1 cellular context compared by ENCODE assay signal in the genomic region with DNA sequence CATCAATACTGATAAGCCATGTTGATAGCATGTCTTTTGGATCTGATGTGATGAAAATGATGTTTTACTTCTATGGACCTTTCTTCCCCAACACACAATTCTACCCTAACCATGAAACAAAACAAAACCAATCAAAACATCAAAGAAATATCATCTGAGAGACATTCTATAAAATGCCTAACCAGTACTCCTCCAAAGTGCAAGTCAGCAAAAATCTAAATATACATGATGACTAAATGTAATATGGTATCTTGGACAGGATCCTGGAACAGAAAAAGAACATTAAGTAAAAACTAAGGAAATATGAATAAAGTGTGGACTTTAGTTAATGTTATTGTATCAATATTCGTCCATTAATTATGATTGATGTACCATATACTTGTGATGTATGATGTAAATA.
TF ChIP-seq lines count a peak whose summit lies in the region.

No MANE protein-coding gene starts in this region.

TF ChIP-seq in K562, 482 proteins besides CTCF, POLR2A, EP300 and RAD21 (continued from another document):
- TF ChIP-seq JUNB (CRISPR knock-in tag; conservative IDR thresholded peaks at IDR 0.05) (no peak), MAFK (IDR thresholded peaks at IDR 0.05; ENCODE audit: low read length) (peak; percentile 82), SP1 (CRISPR knock-in tag; IDR thresholded peaks at IDR 0.05) (no peak), TBL1XR1 (IDR thresholded peaks at IDR 0.05; ENCODE audit: low read length in 2 of 2) (no peak)
- TF ChIP-seq, protein P1, sequence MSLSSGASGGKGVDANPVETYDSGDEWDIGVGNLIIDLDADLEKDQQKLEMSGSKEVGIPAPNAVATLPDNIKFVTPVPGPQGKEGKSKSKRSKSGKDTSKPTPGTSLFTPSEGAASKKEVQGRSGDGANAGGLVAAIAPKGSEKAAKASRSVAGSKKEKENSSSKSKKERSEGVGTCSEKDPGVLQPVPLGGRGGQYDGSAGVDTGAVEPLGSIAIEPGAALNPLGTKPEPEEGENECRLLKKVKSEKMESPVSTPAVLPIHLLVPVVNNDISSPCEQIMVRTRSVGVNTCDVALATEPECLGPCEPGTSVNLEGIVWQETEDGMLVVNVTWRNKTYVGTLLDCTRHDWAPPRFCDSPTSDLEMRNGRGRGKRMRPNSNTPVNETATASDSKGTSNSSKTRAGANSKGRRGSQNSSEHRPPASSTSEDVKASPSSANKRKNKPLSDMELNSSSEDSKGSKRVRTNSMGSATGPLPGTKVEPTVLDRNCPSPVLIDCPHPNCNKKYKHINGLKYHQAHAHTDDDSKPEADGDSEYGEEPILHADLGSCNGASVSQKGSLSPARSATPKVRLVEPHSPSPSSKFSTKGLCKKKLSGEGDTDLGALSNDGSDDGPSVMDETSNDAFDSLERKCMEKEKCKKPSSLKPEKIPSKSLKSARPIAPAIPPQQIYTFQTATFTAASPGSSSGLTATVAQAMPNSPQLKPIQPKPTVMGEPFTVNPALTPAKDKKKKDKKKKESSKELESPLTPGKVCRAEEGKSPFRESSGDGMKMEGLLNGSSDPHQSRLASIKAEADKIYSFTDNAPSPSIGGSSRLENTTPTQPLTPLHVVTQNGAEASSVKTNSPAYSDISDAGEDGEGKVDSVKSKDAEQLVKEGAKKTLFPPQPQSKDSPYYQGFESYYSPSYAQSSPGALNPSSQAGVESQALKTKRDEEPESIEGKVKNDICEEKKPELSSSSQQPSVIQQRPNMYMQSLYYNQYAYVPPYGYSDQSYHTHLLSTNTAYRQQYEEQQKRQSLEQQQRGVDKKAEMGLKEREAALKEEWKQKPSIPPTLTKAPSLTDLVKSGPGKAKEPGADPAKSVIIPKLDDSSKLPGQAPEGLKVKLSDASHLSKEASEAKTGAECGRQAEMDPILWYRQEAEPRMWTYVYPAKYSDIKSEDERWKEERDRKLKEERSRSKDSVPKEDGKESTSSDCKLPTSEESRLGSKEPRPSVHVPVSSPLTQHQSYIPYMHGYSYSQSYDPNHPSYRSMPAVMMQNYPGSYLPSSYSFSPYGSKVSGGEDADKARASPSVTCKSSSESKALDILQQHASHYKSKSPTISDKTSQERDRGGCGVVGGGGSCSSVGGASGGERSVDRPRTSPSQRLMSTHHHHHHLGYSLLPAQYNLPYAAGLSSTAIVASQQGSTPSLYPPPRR (CRISPR knock-in tag; IDR thresholded peaks at IDR 0.05; ENCODE audit: borderline replicate concordance): no peak
